Comparison of ENCODE assay signal across 1 cellular context in the genomic region with DNA sequence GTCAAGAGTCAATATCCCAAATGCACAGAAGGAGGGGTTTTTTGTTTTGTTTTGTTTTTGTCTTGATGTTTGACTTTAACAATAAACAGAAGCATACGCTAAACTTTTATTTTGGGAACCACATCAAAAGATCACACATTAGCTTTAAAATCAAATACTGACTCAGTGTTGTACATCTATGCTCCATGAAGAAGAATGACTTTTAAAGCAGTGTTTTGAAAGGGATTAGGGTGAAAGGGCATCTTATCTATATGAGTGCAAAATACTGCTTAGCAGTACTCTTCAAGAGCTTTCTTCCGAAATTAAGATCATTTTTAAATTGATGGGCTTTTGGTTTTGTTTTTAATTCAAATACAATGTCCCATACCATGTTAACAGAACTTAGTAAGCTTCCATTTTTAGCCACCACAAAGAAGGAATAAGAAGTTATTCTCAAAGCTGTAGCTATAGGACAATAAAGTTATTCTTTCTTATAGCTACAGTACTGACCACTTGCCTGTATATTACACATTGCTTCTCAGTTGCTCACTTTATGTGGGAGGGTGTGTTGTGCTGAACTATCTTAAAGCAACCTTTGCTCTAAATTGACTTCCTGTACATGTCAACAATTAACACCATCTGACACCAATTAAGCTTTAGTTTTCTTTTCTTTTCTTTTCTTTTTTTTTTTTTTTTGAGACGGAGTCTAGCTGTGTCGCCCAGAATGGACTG.
TF ChIP-seq lines count a peak whose summit lies in the region.

No MANE protein-coding gene starts in this region.

TF ChIP-seq in K562, 482 proteins besides CTCF, POLR2A, EP300 and RAD21 (continued from another document):
- TF ChIP-seq ZBTB40 (IDR thresholded peaks at IDR 0.05) (peak; percentile 35; the same call in 1 of the 2 replicates), ZBTB40 (CRISPR knock-in tag; IDR thresholded peaks at IDR 0.05) (no peak)
